ENCODE assay signal across 24 cellular contexts in genomic region chrX:115142057-115142456, GRCh38. TPM values are rescaled to one million over a fixed set of nuclear protein-coding genes. Genes with fewer than 3 reads are reported as not detected.
"Had no signal": no experiment of that assay in that cellular context is flagged by ENCODE, and none has a peak within 500 bp of the region (broad histone marks: within the 10 kb centered on the region; RNA-seq: fewer than 3 reads in every experiment).

No MANE protein-coding gene starts in this region.

- H3K4me3 Mint-ChIP-seq: IgD-negative memory B cell had no signal

- H3K4me1 Mint-ChIP-seq: IgD-negative memory B cell had no signal

- H3K36me3 Mint-ChIP-seq: IgD-negative memory B cell had no signal

- ATAC-seq: Panc1 had no signal

- H3K27ac ChIP-seq: HL-60, RWPE1 had no signal

- DNase-seq: KBM-7, MV-4-11, NCI-H1048, NCI-H1105, NCI-H1417 treated with DMSO at 0.1 percent for 48 hours, NCI-H146, NCI-H1694 treated with DMSO at 0.1 percent for 48 hours, NCI-H2029, NCI-H2081 treated with DMSO at 0.1 percent for 48 hours, NCI-H2171, NCI-H226, NCI-H446, NCI-H510A, NCI-H524 treated with DMSO at 0.1 percent for 48 hours, NCI-H69, NCI-H774, SHP77 had no signal

- H3K27ac Mint-ChIP-seq: IgD-negative memory B cell had no signal

RNA-seq across cellular contexts. Expression of gene RBMXL3, which starts 47.2 kb away (rescaled TPM):
- total RNA-seq: LHCN-M2, MCF 10A, SK-MEL-5 had no signal
- polyA plus RNA-seq: IgD-negative memory B cell had no signal
